Comparison of ENCODE assay signal across 16 cellular contexts in the genomic region with DNA sequence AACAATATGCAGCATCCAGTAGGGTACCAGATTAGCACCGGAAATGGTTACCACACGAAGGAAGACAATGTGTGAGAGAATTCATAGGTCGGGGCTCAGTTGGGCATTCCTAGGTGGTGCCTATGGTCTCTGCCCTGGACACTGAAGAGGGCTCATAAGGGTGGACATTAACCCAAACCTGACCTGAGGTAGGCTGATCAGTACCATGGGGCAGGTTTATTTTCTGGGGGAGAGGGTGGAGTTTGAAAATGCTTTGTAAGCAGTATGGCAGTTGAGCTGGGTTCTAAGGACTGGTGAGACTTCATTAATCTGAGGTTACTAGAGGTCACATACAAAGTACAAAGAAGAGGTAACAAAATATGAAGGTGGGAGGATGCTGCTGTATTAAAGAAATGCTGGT.
A peak's percentile ranks its signal among the peaks of the same experiment; 100 is the strongest.
DNase-seq lines count a peak whose midpoint lies in the region; TF ChIP-seq lines count a peak whose summit lies in the region.
"Had no signal": no experiment of that assay in that cellular context is flagged by ENCODE, and none has a peak within 500 bp of the region (broad histone marks: within the 10 kb centered on the region; RNA-seq: fewer than 3 reads in every experiment).

No MANE protein-coding gene starts in this region.

- H3K27ac ChIP-seq in breast epithelium (peak overlapping the region; percentile 63 to 78), brain microvascular endothelial cell (peak overlapping the region; percentile 86)
- H3K27ac ChIP-seq: C4-2B, KMS-11 had no signal

- no peaks in the 10 kb centered on the region for H3K36me3 Mint-ChIP-seq in MCF 10A (ENCODE audit: insufficient read depth, unreplicated experiment)
- no peaks in the 10 kb centered on the region for H3K36me3 Mint-ChIP-seq in nephron (ENCODE audit: low read depth)

- H3K4me3 Mint-ChIP-seq in MCF 10A (ENCODE audit: unreplicated experiment) (no peak overlapping the region), nephron (no peak overlapping the region)

- H3K4me1 Mint-ChIP-seq in MCF 10A (ENCODE audit: insufficient read depth, unreplicated experiment) (peaks cover 7% of the 10 kb centered on the region), nephron (peaks cover 34% of the 10 kb centered on the region)

- H3K27me3 Mint-ChIP-seq in MCF 10A (ENCODE audit: insufficient read depth, unreplicated experiment) (no peaks in the 10 kb centered on the region), nephron (ENCODE audit: low read depth) (no peaks in the 10 kb centered on the region)

- H3K4me3 ChIP-seq in breast epithelium (no peak overlapping the region), brain microvascular endothelial cell (ENCODE audit: low read depth, low read length) (no peak overlapping the region), BE2C (ENCODE audit: low read depth, low read length) (no peak overlapping the region)

- intact Hi-C loops in breast epithelium (cut with DNase I; ENCODE audit: low total_unique reads) (no loop called here), MCF 10A (cut with micrococcal nuclease) (no loop called here)

- DNase-seq in breast epithelium (ENCODE audit: low spot score in 2 of 2), result no peak
- DNase-seq in MCF 10A (ENCODE audit: unreplicated experiment), result no peak
- DNase-seq in brain microvascular endothelial cell, result no peak
- DNase-seq in retina, result no peak
- DNase-seq in GM10266 (ENCODE audit: extremely low spot score), result no peak
- no peak for DNase-seq in BE2C
- DNase-seq in putamen (ENCODE audit: low spot score), result no peak
- DNase-seq: 8988T, DMS153, EL, NCI-H187 treated with DMSO at 0.1 percent for 48 hours, NCI-H2171, SHP77 treated with DMSO at 0.1 percent for 48 hours had no signal

- CTCF ChIA-PET in MCF 10A (lab: Yijun Ruan, JAX), result interaction anchor here (1.1 kb wide), 2 partner anchors 10 to 391 kb away, joined by 3 to 4 read pairs; no protein-coding TSS in a partner anchor

- no peak for TF ChIP-seq CTCF in breast epithelium (IDR thresholded peaks at IDR 0.05)
- no peak for TF ChIP-seq CTCF in MCF 10A (IDR thresholded peaks at IDR 0.05; ENCODE audit: unreplicated experiment)
- no peak for TF ChIP-seq CTCF in brain microvascular endothelial cell (IDR thresholded peaks at IDR 0.05; ENCODE audit: low read depth, low read length, missing control alignments)
- no peak for TF ChIP-seq CTCF in nephron (IDR thresholded peaks at IDR 0.05; ENCODE audit: unreplicated experiment in 3 of 3)
- no peak for TF ChIP-seq CTCF in GM10266 (IDR thresholded peaks at IDR 0.05; ENCODE audit: control insufficient read depth, insufficient read depth, low read depth, missing control alignments)
- no peak for TF ChIP-seq CTCF in BE2C (IDR thresholded peaks at IDR 0.05; ENCODE audit: low read depth, low read length)

- POLR2A ChIA-PET in MCF 10A (lab: Yijun Ruan, JAX), result interaction anchor here (0.7 kb wide), 1 partner anchor 20 kb away, joined by 4 read pairs; no protein-coding TSS in a partner anchor

- no peak for TF ChIP-seq POLR2A in breast epithelium (IDR thresholded peaks at IDR 0.05)

- in situ Hi-C loops in brain microvascular endothelial cell (cut with HindIII; ENCODE audit: low pct_ligation_motif_present, low sequenced_read_pairs), result loop anchor here (25.0 kb wide), 1 partner anchor 364 kb away; no protein-coding TSS in a partner anchor

- H3K4me1 ChIP-seq in breast epithelium (no peaks in the 10 kb centered on the region), BE2C (no peaks in the 10 kb centered on the region)

- no peaks in the 10 kb centered on the region for H3K9me3 Mint-ChIP-seq in MCF 10A (ENCODE audit: unreplicated experiment)
- peaks cover 9% of the 10 kb centered on the region for H3K9me3 Mint-ChIP-seq in nephron

- H3K27me3 ChIP-seq in breast epithelium, result no peaks in the 10 kb centered on the region
- no peaks in the 10 kb centered on the region for H3K27me3 ChIP-seq in brain microvascular endothelial cell (replicated peaks)
- no peaks in the 10 kb centered on the region for H3K27me3 ChIP-seq in BE2C

- no peaks in the 10 kb centered on the region for H3K36me3 ChIP-seq in breast epithelium
- no peaks in the 10 kb centered on the region for H3K36me3 ChIP-seq in brain microvascular endothelial cell (replicated peaks)
- no peaks in the 10 kb centered on the region for H3K36me3 ChIP-seq in BE2C

- H3K27ac Mint-ChIP-seq in MCF 10A (ENCODE audit: low read depth, unreplicated experiment), result no peak overlapping the region
- H3K27ac Mint-ChIP-seq in nephron, result peak overlapping the region; percentile 87 to 91 (median 88)

- BruUV-seq in MCF 10A (replicated peaks; lab: Mats Ljungman, UMichigan), result no TSS peak

- H3K9me3 ChIP-seq in breast epithelium (no peaks in the 10 kb centered on the region), BE2C (no peaks in the 10 kb centered on the region)
